8 cellular contexts compared by ENCODE assay signal in genomic region chrX:40104649-40105015, GRCh38. TPM values are rescaled to one million over a fixed set of nuclear protein-coding genes. Genes with fewer than 3 reads are reported as not detected.
DNase-seq lines count a peak whose midpoint lies in the region; ATAC-seq and TF ChIP-seq lines count a peak whose summit lies in the region.

No MANE protein-coding gene starts in this region.

- no peak for TF ChIP-seq POLR2A in heart left ventricle (IDR thresholded peaks at IDR 0.05)
- no peak for TF ChIP-seq POLR2A in sigmoid colon (IDR thresholded peaks at IDR 0.05)

- peak; percentile 34 for ATAC-seq in HG02798 (IDR thresholded peaks at IDR 0.05; ENCODE audit: poor library complexity, unreplicated experiment)
- ATAC-seq in heart left ventricle = peak in 3 of 4 donors; percentile 19 to 32 (median 28)

- peak overlapping the region; percentile 71 to 97 (median 90) for H3K27ac ChIP-seq in heart left ventricle
- H3K27ac ChIP-seq in sigmoid colon = peak overlapping the region; percentile 90 to 98 (median 94)

- H3K9me3 ChIP-seq in heart left ventricle = no peaks in the 10 kb centered on the region
- no peaks in the 10 kb centered on the region for H3K9me3 ChIP-seq in sigmoid colon

- peak in 1 of 4 donors; percentile 24 for TF ChIP-seq EP300 in sigmoid colon (IDR thresholded peaks at IDR 0.05)

- TF ChIP-seq CTCF in WI38 (IDR thresholded peaks at IDR 0.05; ENCODE audit: low read depth, low read length) (no peak), heart left ventricle (IDR thresholded peaks at IDR 0.05) (no peak), sigmoid colon (IDR thresholded peaks at IDR 0.05) (no peak)

- no peaks in the 10 kb centered on the region for H3K36me3 ChIP-seq in heart left ventricle
- no peaks in the 10 kb centered on the region for H3K36me3 ChIP-seq in sigmoid colon

- H3K4me3 ChIP-seq in WI38 (ENCODE audit: low read depth, low read length) (peak overlapping the region; percentile 54), heart left ventricle (peak overlapping the region; percentile 32 to 68 (median 57)), sigmoid colon (peak overlapping the region; percentile 34 to 71 (median 51))

- WGBS in heart left ventricle, 4 donors = 2 to 9% (median 3%) methylated on average over 9 to 39 of the region's 39 CpGs
- 0 to 2% methylated on average over 39 of the region's 39 CpGs for WGBS in sigmoid colon, 2 donors

- peaks cover 0 to 63% (median 19%) of the 10 kb centered on the region in 12 donors for H3K4me1 ChIP-seq in heart left ventricle
- H3K4me1 ChIP-seq in sigmoid colon = peaks cover 0 to 73% (median 37%) of the 10 kb centered on the region in 4 donors

- H3K27me3 ChIP-seq in heart left ventricle (peaks cover 0 to 99% (median 0%) of the 10 kb centered on the region in 9 donors), sigmoid colon (peaks cover 0 to 16% (median 0%) of the 10 kb centered on the region in 3 donors)

- intact Hi-C loops in heart left ventricle (cut with DNase I) = loop anchor here in 9 of 10 donors (1.0 to 10.0 kb wide), 9 partner anchors 43 to 1302 kb away; partner anchors contain the start of gene MID1IP1 (in 1 of the 9)
- intact Hi-C loops in sigmoid colon (cut with DNase I) = loop anchor here (5.0 to 10.0 kb wide), 2 partner anchors 347 to 370 kb away; no protein-coding TSS in a partner anchor

- peak; percentile 17 for DNase-seq in NK-92 treated with Interleukin-12 subunit alpha and Interleukin-12 subunit beta, amount 100 ng/mL, for 24 hours (lab: John Stamatoyannopoulos, UW)
- DNase-seq in NK-92 (lab: John Stamatoyannopoulos, UW; ENCODE audit: unreplicated experiment) (no peak), heart left ventricle (peak; percentile 40 to 76 (median 61)), sigmoid colon (peak; percentile 80), cerebellar cortex (ENCODE audit: low spot score) (no peak), NCI-H1694 treated with DMSO at 0.1 percent for 48 hours (lab: John Stamatoyannopoulos, UW) (no peak)

RNA-seq across cellular contexts. Expression of gene BCOR, which starts 6.9 kb away (rescaled TPM):
- total RNA-seq in heart left ventricle (10 to 100 TPM; 11.3 to 40.1 (median 19.5) TPM), sigmoid colon (10 to 100 TPM; 15.8 to 31.6 (median 23.0) TPM)
- polyA plus RNA-seq in heart left ventricle (10 to 100 TPM in 1 of 2 donors, 1 to 10 TPM in 1; 6.7 to 15.5 TPM), sigmoid colon (10 to 100 TPM in 1 of 3 donors, 1 to 10 TPM in 2; 3.5 to 11.5 (median 3.6) TPM)

Comparison
In these comparisons a context has a peak if more than half of its experiments do, and no peak if none do; other contexts are left out.
1. DNase-seq: peak in NK-92 treated with Interleukin-12 subunit alpha and Interleukin-12 subunit beta, amount 100 ng/mL, for 24 hours (single experiment), heart left ventricle (5 of 5) and sigmoid colon (single experiment); none in NK-92 (single experiment), cerebellar cortex (single experiment) and NCI-H1694 treated with DMSO at 0.1 percent for 48 hours (single experiment).
2. Peak in every context shown above with its lines, with median percentiles within 50 percentile points of each other: H3K4me3 ChIP-seq.